In the genomic region with DNA sequence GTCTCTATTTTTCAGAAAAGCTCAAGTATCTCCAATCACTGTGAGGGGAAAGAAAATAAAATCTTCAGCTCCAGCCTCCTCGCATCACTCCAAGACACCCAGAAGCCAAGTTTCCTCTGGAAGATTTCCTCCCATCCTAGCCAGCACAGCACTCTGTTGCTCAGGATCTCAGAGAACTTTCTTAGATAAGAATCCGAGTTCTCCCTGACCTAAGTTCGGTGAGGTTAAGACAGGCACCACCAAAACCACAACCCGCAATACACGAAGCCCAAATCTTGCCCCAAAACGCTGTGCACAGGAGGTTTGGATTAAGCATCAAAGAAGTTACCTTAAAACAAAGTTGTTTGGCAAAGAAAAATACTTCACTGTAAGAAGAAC, we compare ENCODE assay signal across 9 cellular contexts. TPM values are rescaled to one million over a fixed set of nuclear protein-coding genes. Genes with fewer than 3 reads are reported as not detected.
DNase-seq lines count a peak whose midpoint lies in the region; ATAC-seq and TF ChIP-seq lines count a peak whose summit lies in the region.
"Had no signal": no experiment of that assay in that cellular context is flagged by ENCODE, and none has a peak within 500 bp of the region (broad histone marks: within the 10 kb centered on the region; RNA-seq: fewer than 3 reads in every experiment).

No MANE protein-coding gene starts in this region.

- 60 to 83% methylated on average over 1 to 6 of the region's 6 CpGs for WGBS in transverse colon (ENCODE audit: low coverage in 1 of 2), 2 donors

- TF ChIP-seq POLR2A in breast epithelium (IDR thresholded peaks at IDR 0.05) (no peak), transverse colon (IDR thresholded peaks at IDR 0.05) (no peak)

- peak overlapping the region in 2 of 3 donors; percentile 28 to 55 for H3K4me3 ChIP-seq in breast epithelium
- no peak overlapping the region for H3K4me3 ChIP-seq in transverse colon

- H3K36me3 Mint-ChIP-seq in activated T-cell treated with anti-CD3 and anti-CD28 coated beads, Interleukin-2, amount 50 U/mL, for 4 hours (ENCODE audit: insufficient read depth) = no peaks in the 10 kb centered on the region
- H3K36me3 Mint-ChIP-seq in memory B cell = peaks cover 8% of the 10 kb centered on the region

- peak overlapping the region; percentile 96 for H3K4me3 Mint-ChIP-seq in activated T-cell treated with anti-CD3 and anti-CD28 coated beads, Interleukin-2, amount 50 U/mL, for 4 hours
- peak overlapping the region; percentile 98 for H3K4me3 Mint-ChIP-seq in memory B cell

- peaks cover 11 to 50% of the 10 kb centered on the region in 2 donors for H3K4me1 ChIP-seq in breast epithelium
- peaks cover 72 to 81% (median 79%) of the 10 kb centered on the region in 4 donors for H3K4me1 ChIP-seq in transverse colon

- no peak for ATAC-seq in activated T-cell treated with anti-CD3 and anti-CD28 coated beads, Interleukin-2, amount 50 U/mL, for 4 hours
- ATAC-seq in memory B cell (ENCODE audit: low read depth) = no peak

- in situ Hi-C loops in transverse colon (cut with MboI; ENCODE audit: low pct_ligation_motif_present in 1 of 4, low pct_unique_long_range_greater_than_20kb in 1 of 4, low sequenced_read_pairs in 3 of 4) = loop anchor here in 3 of 4 donors (10.0 to 25.0 kb wide), 3 partner anchors 95 to 205 kb away; no protein-coding TSS in a partner anchor
- in situ Hi-C loops in GM13976 (cut with MboI; ENCODE audit: low sequenced_read_pairs, unreplicated experiment) = no loop called here

- no peaks in the 10 kb centered on the region for H3K9me3 Mint-ChIP-seq in activated T-cell treated with anti-CD3 and anti-CD28 coated beads, Interleukin-2, amount 50 U/mL, for 4 hours
- H3K9me3 Mint-ChIP-seq in memory B cell = no peaks in the 10 kb centered on the region

- peaks cover 78% of the 10 kb centered on the region for H3K4me1 Mint-ChIP-seq in activated T-cell treated with anti-CD3 and anti-CD28 coated beads, Interleukin-2, amount 50 U/mL, for 4 hours (ENCODE audit: low read depth)
- peaks cover 52% of the 10 kb centered on the region for H3K4me1 Mint-ChIP-seq in memory B cell

- H3K27ac ChIP-seq in breast epithelium (peak overlapping the region; percentile 61 to 90), transverse colon (peak overlapping the region; percentile 86 to 94 (median 89))

- DNase-seq in activated T-cell treated with anti-CD3 and anti-CD28 coated beads, Interleukin-2, amount 50 U/mL, for 4 hours = no peak
- no peak for DNase-seq in activated T-cell treated with anti-CD3 and anti-CD28 coated beads, Interleukin-2, amount 50 U/mL, for 1 hour
- DNase-seq in breast epithelium (ENCODE audit: low spot score in 2 of 2) (no peak), memory B cell (ENCODE audit: low spot score in 2 of 2) (no peak), transverse colon (no peak), GM13976 (ENCODE audit: low spot score) (no peak), hippocampal formation (lab: John Stamatoyannopoulos, UW) (no peak), GM19240 (ENCODE audit: insufficient read length, low spot score) (no peak)
- DNase-seq: effector CD8-positive, alpha-beta T cell had no signal

- TF ChIP-seq CTCF in breast epithelium (IDR thresholded peaks at IDR 0.05) (no peak), transverse colon (IDR thresholded peaks at IDR 0.05) (no peak), GM13976 (IDR thresholded peaks at IDR 0.05; ENCODE audit: borderline replicate concordance, control extremely low read depth, extremely low read depth, insufficient read depth, missing control alignments) (no peak)

- H3K27me3 ChIP-seq in breast epithelium = no peaks in the 10 kb centered on the region
- H3K27me3 ChIP-seq in transverse colon = no peaks in the 10 kb centered on the region

- intact Hi-C loops in breast epithelium (cut with DNase I; ENCODE audit: low total_unique reads) = loop anchor here (5.0 to 10.0 kb wide), 3 partner anchors 33 to 198 kb away; no protein-coding TSS in a partner anchor
- intact Hi-C loops in transverse colon (cut with DNase I; ENCODE audit: low total_unique reads) = loop anchor here (2.0 to 5.0 kb wide), 2 partner anchors 108 to 209 kb away; no protein-coding TSS in a partner anchor

- H3K9me3 ChIP-seq in breast epithelium (no peaks in the 10 kb centered on the region), transverse colon (no peaks in the 10 kb centered on the region)

- H3K27me3 Mint-ChIP-seq in activated T-cell treated with anti-CD3 and anti-CD28 coated beads, Interleukin-2, amount 50 U/mL, for 4 hours (ENCODE audit: low read depth) = no peaks in the 10 kb centered on the region
- no peaks in the 10 kb centered on the region for H3K27me3 Mint-ChIP-seq in memory B cell

- peak overlapping the region; percentile 92 for H3K27ac Mint-ChIP-seq in memory B cell

- H3K36me3 ChIP-seq in breast epithelium = no peaks in the 10 kb centered on the region
- H3K36me3 ChIP-seq in transverse colon = no peaks in the 10 kb centered on the region

- TF ChIP-seq EP300 in transverse colon (IDR thresholded peaks at IDR 0.05; ENCODE audit: low read depth) = no peak

RNA-seq across cellular contexts. Expression of a gene that starts 4.2 kb away (rescaled TPM):
- total RNA-seq in activated T-cell treated with anti-CD3 and anti-CD28 coated beads, Interleukin-2, amount 50 U/mL, for 4 hours = 10 to 100 TPM; 12.9 to 19.2 (median 18.2) TPM
- total RNA-seq in breast epithelium (10 to 100 TPM; 17.0 to 39.7 (median 22.8) TPM), transverse colon (100 to 1,000 TPM in 1 of 4 donors, 10 to 100 TPM in 3; 41.0 to 110 (median 50.0) TPM)

RNA-seq across cellular contexts. Expression of a gene that starts 51.7 kb away (rescaled TPM):
- 10 to 100 TPM; 20.7 to 23.0 (median 22.3) TPM for total RNA-seq in activated T-cell treated with anti-CD3 and anti-CD28 coated beads, Interleukin-2, amount 50 U/mL, for 4 hours
- 10 to 100 TPM; 14.1 to 23.6 (median 23.2) TPM for total RNA-seq in breast epithelium
- total RNA-seq in transverse colon = 10 to 100 TPM in 2 of 4 donors, 1 to 10 TPM in 2; 5.2 to 19.1 (median 10.6) TPM

Comparison
In these comparisons a context has a peak if more than half of its experiments do, and no peak if none do; other contexts are left out.
1. H3K4me3 ChIP-seq: peak in breast epithelium (2 of 3); none in transverse colon (0 of 4).